Comparison of ENCODE assay signal across 24 cellular contexts in genomic region chr4:185862340-185862739, GRCh38. TPM values are rescaled to one million over a fixed set of nuclear protein-coding genes. Genes with fewer than 3 reads are reported as not detected.
"Had no signal": no experiment of that assay in that cellular context is flagged by ENCODE, and none has a peak within 500 bp of the region (broad histone marks: within the 10 kb centered on the region; RNA-seq: fewer than 3 reads in every experiment).

No MANE protein-coding gene starts in this region.

- H3K4me1 Mint-ChIP-seq: central memory CD8-positive, alpha-beta T cell; naive thymus-derived CD8-positive, alpha-beta T cell; stimulated activated memory B cell treated with anti-CD40 and anti-IgM and Interleukin-4, amounts not matched to agents 10 μg/mL and 1 μg/mL and 100 μg/mL, for 72 hours had no signal

- ATAC-seq: left lung; lower lobe of right lung; naive thymus-derived CD8-positive, alpha-beta T cell; psoas muscle; sciatic nerve had no signal

- H3K27ac Mint-ChIP-seq: naive thymus-derived CD8-positive, alpha-beta T cell; stimulated activated memory B cell treated with anti-CD40 and anti-IgM and Interleukin-4, amounts not matched to agents 10 μg/mL and 1 μg/mL and 100 μg/mL, for 72 hours; stimulated activated naive CD8-positive, alpha-beta T cell treated with anti-CD3 and anti-CD28 coated beads, Interleukin-15, Interleukin-2, amounts not matched to agents 100 ng/mL and 50 ng/mL, for 24 hours had no signal

- H3K27me3 Mint-ChIP-seq: stimulated activated naive CD8-positive, alpha-beta T cell treated with anti-CD3 and anti-CD28 coated beads, Interleukin-15, Interleukin-2, amounts not matched to agents 100 ng/mL and 50 ng/mL, for 24 hours had no signal

- H3K4me3 Mint-ChIP-seq: central memory CD8-positive, alpha-beta T cell; naive thymus-derived CD8-positive, alpha-beta T cell; stimulated activated memory B cell treated with anti-CD40 and anti-IgM and Interleukin-4, amounts not matched to agents 10 μg/mL and 1 μg/mL and 100 μg/mL, for 72 hours; stimulated activated naive CD8-positive, alpha-beta T cell treated with anti-CD3 and anti-CD28 coated beads, Interleukin-15, Interleukin-2, amounts not matched to agents 100 ng/mL and 50 ng/mL, for 24 hours had no signal

- H3K36me3 ChIP-seq: left lung, lower lobe of right lung, ovary, thoracic aorta, tibial nerve, upper lobe of left lung had no signal

- H3K27ac ChIP-seq: coronary artery, hepatocyte, left lung, lower lobe of right lung, ovary, psoas muscle, thoracic aorta, tibial nerve, upper lobe of left lung had no signal

- H3K27me3 ChIP-seq: hepatocyte, left lung, ovary, tibial nerve, upper lobe of left lung had no signal

- H3K4me3 ChIP-seq: coronary artery, hepatocyte, left lung, lower lobe of right lung, ovary, psoas muscle, smooth muscle cell, thoracic aorta, tibial nerve, upper lobe of left lung had no signal

- H3K9me3 ChIP-seq: lower lobe of right lung, ovary, psoas muscle, thoracic aorta had no signal

- H3K4me1 ChIP-seq: lower lobe of right lung, psoas muscle had no signal

- DNase-seq: dermis blood vessel endothelial cell; effector memory CD4-positive, alpha-beta T cell; erythroblast; kidney; left lung; lower lobe of right lung; naive thymus-derived CD8-positive, alpha-beta T cell; occipital lobe; ovary; posterior cingulate gyrus; psoas muscle; stimulated activated CD4-positive, alpha-beta T cell treated with anti-CD3 and anti-CD28 coated beads, Interleukin-12 subunit alpha, Interleukin-12 subunit beta, amount 100 ng/mL, for 4 hours; stimulated activated CD4-positive, alpha-beta T cell treated with anti-CD3 and anti-CD28 coated beads, Interleukin-1b, Interleukin-23, amount 100 ng/mL, for 48 hours; stimulated activated CD4-positive, alpha-beta T cell treated with anti-CD3 and anti-CD28 coated beads, Interleukin-4, amount 100 ng/mL, for 24 hours; upper lobe of left lung had no signal

RNA-seq across cellular contexts. Expression of gene SORBS2, which starts 50.3 kb away (rescaled TPM):
- total RNA-seq: naive thymus-derived CD8-positive, alpha-beta T cell had no signal
